26 cellular contexts compared by ENCODE assay signal in the genomic region with DNA sequence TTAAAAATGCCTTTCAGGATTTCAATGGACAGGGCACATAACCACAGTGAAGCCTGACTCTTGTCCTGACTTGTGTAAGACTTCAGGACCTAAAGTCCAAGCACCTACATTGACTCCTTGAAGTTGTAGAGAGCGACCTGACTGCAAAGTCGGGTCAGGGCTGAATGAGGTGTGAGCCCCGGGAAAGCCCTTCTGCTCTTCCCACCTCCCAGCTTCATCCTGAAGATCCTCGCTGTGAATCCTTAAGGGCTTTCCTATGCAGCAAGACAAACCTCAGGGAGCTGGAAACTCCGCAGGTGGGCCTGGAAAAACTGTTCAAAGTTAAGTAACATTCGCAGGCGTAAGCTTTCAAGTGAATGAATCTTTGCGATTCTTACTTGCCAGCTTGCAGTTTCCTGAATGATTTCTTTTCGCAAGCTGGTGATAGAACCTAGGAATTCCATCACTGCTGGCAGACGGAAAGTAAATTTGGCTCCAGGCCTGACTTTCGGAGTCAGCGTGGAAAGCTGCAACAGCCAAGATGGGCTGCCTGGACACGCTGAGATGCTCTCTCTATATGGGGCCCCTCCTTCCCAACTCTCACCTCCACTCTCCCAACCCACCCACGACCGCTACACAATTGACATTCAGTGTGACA. TPM values are rescaled to one million over a fixed set of nuclear protein-coding genes. Genes with fewer than 3 reads are reported as not detected.
DNase-seq lines count a peak whose midpoint lies in the region; ATAC-seq and TF ChIP-seq lines count a peak whose summit lies in the region.
"Had no signal": no experiment of that assay in that cellular context is flagged by ENCODE, and none has a peak within 500 bp of the region (broad histone marks: within the 10 kb centered on the region; RNA-seq: fewer than 3 reads in every experiment).

No MANE protein-coding gene starts in this region.

- H3K4me1 ChIP-seq in aorta (ENCODE audit: control insufficient read depth in 1 of 2, insufficient read depth in 2 of 2, low read length in 2 of 2) (peaks cover 0 to 3% of the 10 kb centered on the region in 2 donors), vagina (no peaks in the 10 kb centered on the region)

- no peak overlapping the region for H3K27ac ChIP-seq in aorta (ENCODE audit: low read depth in 1 of 2, low read length in 2 of 2)
- no peak overlapping the region for H3K27ac ChIP-seq in vagina

- intact Hi-C loops in aorta (cut with DNase I) (no loop called here), vagina (cut with DNase I) (no loop called here)

- no peaks in the 10 kb centered on the region for H3K9me3 ChIP-seq in aorta (ENCODE audit: control insufficient read depth, low read length)
- no peaks in the 10 kb centered on the region for H3K9me3 ChIP-seq in vagina

- WGBS in aorta, 2 donors, result 11 to 17% methylated on average over 15 of the region's 15 CpGs

- H3K4me3 ChIP-seq in epithelial cell of esophagus (ENCODE audit: low read length) (no peak overlapping the region), aorta (ENCODE audit: low read length in 2 of 2) (peak overlapping the region in 1 of 2 donors; percentile 34), vagina (no peak overlapping the region)
- H3K4me3 ChIP-seq: K562 had no signal

- no peaks in the 10 kb centered on the region for H3K27me3 ChIP-seq in aorta (ENCODE audit: control insufficient read depth in 1 of 2, insufficient read depth in 2 of 2, low read length in 1 of 2)
- no peaks in the 10 kb centered on the region for H3K27me3 ChIP-seq in vagina

- no peak for ATAC-seq in aorta (ENCODE audit: low FRiP score)
- ATAC-seq: K562; left lobe of liver; natural killer cell treated with Interleukin-12 subunit alpha and Interleukin-12 subunit beta and Interleukin-15 and Interleukin-18, amount 100 ng/mL, for 72 hours; stimulated activated effector memory CD8-positive, alpha-beta T cell treated with anti-CD3 and anti-CD28 coated beads, Interleukin-12 subunit alpha, Interleukin-12 subunit beta, amount 100 ng/mL, for 72 hours had no signal

- TF ChIP-seq POLR2A in vagina (IDR thresholded peaks at IDR 0.05), result no peak

- TF ChIP-seq CTCF in epithelial cell of esophagus (IDR thresholded peaks at IDR 0.05; ENCODE audit: insufficient read depth, low read depth, low read length, missing control alignments), result no peak
- TF ChIP-seq CTCF in vagina (IDR thresholded peaks at IDR 0.05), result no peak

- DNase-seq in amniotic epithelial cell (ENCODE audit: low read depth) (peak; percentile 47), epithelial cell of esophagus (ENCODE audit: low read depth) (peak; percentile 72), inferior parietal cortex (ENCODE audit: extremely low spot score) (peak; percentile 52), aorta (peak; percentile 70 to 79), ACHN (no peak), vagina (ENCODE audit: extremely low spot score in 2 of 2) (no peak)
- DNase-seq in effector CD4-positive, alpha-beta T cell, result no peak
- DNase-seq: activated B cell treated with CpG ODN at 0.5 μM for 24 hours; activated CD4-positive, alpha-beta memory T cell treated with anti-CD3 and anti-CD28 coated beads, Interleukin-2, amount 10 ng/mL, durations not matched to agents 7 days and 5 days; activated effector memory CD4-positive, alpha-beta T cell treated with anti-CD3 and anti-CD28 coated beads, Interleukin-2, amount 50 U/mL, for 16 hours; activated T-cell treated with anti-CD3 and anti-CD28 coated beads for 4 hours; CD8-positive, alpha-beta memory T cell; cerebellar nuclear complex; DMS79; effector CD8-positive, alpha-beta T cell; HCEC 1CT; midbrain; MV-4-11; NCI-H1694; RPMI8226; stimulated activated CD4-positive, alpha-beta T cell treated with anti-CD3 and anti-CD28 coated beads, Interleukin-2, amount 100 ng/mL, for 24 hours; T1000 had no signal

- H3K36me3 ChIP-seq in aorta (ENCODE audit: control insufficient read depth in 1 of 2, insufficient read depth in 2 of 2, low read length in 1 of 2) (no peaks in the 10 kb centered on the region), vagina (no peaks in the 10 kb centered on the region)

- in situ Hi-C loops in ACHN (cut with HindIII; ENCODE audit: low pct_ligation_motif_present, low pct_unique_long_range_greater_than_20kb, low sequenced_read_pairs), result no loop called here

RNA-seq across cellular contexts. Expression of a gene that starts 10.9 kb away (rescaled TPM):
- 10 to 100 TPM; 14.7 to 21.8 TPM for total RNA-seq in aorta
- polyA plus RNA-seq in aorta, result 10 to 100 TPM in 1 of 2 donors, 1 to 10 TPM in 1; 1.8 to 10.8 TPM
- 9.3 TPM for total RNA-seq in vagina
- total RNA-seq: activated B cell treated with CpG ODN at 0.5 μM for 24 hours; CD8-positive, alpha-beta memory T cell; natural killer cell treated with Interleukin-12 subunit alpha and Interleukin-12 subunit beta and Interleukin-15 and Interleukin-18, amount 100 ng/mL, for 72 hours had no signal
- polyA plus RNA-seq: CD8-positive, alpha-beta memory T cell; K562 had no signal

Comparison
In these comparisons a context has a peak if more than half of its experiments do, and no peak if none do; other contexts are left out.
1. DNase-seq: peak in amniotic epithelial cell (single experiment), epithelial cell of esophagus (single experiment), inferior parietal cortex (single experiment) and aorta (2 of 2); none in ACHN (single experiment), effector CD4-positive, alpha-beta T cell (single experiment) and vagina (0 of 2).